In the genomic region with DNA sequence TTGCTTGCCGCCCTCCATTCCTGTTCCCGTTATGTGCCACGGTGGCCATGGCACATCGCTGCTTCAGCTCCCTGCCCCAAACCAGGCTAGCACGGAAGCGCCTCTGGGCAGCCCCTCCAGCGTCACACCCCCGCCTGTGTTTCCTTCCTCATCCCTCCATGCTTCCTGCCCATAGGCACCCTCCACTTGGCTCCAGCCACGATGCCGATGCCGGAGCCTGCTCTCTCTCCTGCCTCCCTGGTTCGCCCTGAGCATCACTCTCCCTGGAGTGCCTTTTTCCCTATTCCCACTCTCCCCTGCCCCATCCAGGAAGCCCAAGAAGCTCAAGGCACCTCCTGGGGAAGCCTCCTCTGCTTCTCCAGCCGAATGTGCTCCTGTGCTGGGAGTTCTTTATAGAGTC, we compare ENCODE assay signal across 16 cellular contexts. TPM values are rescaled to one million over a fixed set of nuclear protein-coding genes. Genes with fewer than 3 reads are reported as not detected.
A peak's percentile ranks its signal among the peaks of the same experiment; 100 is the strongest.
DNase-seq lines count a peak whose midpoint lies in the region; ATAC-seq and TF ChIP-seq lines count a peak whose summit lies in the region.
"Had no signal": no experiment of that assay in that cellular context is flagged by ENCODE, and none has a peak within 500 bp of the region (broad histone marks: within the 10 kb centered on the region; RNA-seq: fewer than 3 reads in every experiment).

No MANE protein-coding gene starts in this region.

- peaks cover 23% of the 10 kb centered on the region for H3K27me3 Mint-ChIP-seq in WTC11 (ENCODE audit: low read depth)
- peaks cover 26 to 32% of the 10 kb centered on the region in 2 donors for H3K27me3 Mint-ChIP-seq in natural killer cell treated with Interleukin-12 subunit alpha and Interleukin-12 subunit beta and Interleukin-15 and Interleukin-18, amount 100 ng/mL, for 72 hours

- no peak for TF ChIP-seq EP300 in stomach (IDR thresholded peaks at IDR 0.05)

- no peaks in the 10 kb centered on the region for H3K9me3 Mint-ChIP-seq in WTC11
- no peaks in the 10 kb centered on the region for H3K9me3 Mint-ChIP-seq in natural killer cell treated with Interleukin-12 subunit alpha and Interleukin-12 subunit beta and Interleukin-15 and Interleukin-18, amount 100 ng/mL, for 72 hours
- H3K9me3 Mint-ChIP-seq: nephron progenitor cell; T-helper 2 cell treated with Interferon-gamma antibody and Interleukin-4, amounts not matched to agents 5 μg/mL and 100 μg/mL, for 36 hours had no signal

- H3K4me1 ChIP-seq in left lung (peaks cover 0 to 48% of the 10 kb centered on the region in 2 donors), stomach (peaks cover 28 to 73% (median 51%) of the 10 kb centered on the region in 4 donors)

- no peaks in the 10 kb centered on the region for H3K36me3 ChIP-seq in left lung
- H3K36me3 ChIP-seq in stomach, result no peaks in the 10 kb centered on the region

- H3K4me3 ChIP-seq in left lung (no peak overlapping the region), stomach (no peak overlapping the region)

- CTCF ChIA-PET in WTC11 (lab: Charles Lee), result interaction anchor here (0.7 to 6.2 kb wide), 12 partner anchors 11 to 174 kb away, joined by 4 to 70 read pairs (median 8); no protein-coding TSS in a partner anchor

- H3K4me3 Mint-ChIP-seq in WTC11, result no peak overlapping the region
- no peak overlapping the region for H3K4me3 Mint-ChIP-seq in natural killer cell treated with Interleukin-12 subunit alpha and Interleukin-12 subunit beta and Interleukin-15 and Interleukin-18, amount 100 ng/mL, for 72 hours
- H3K4me3 Mint-ChIP-seq: nephron progenitor cell; T-helper 2 cell treated with Interferon-gamma antibody and Interleukin-4, amounts not matched to agents 5 μg/mL and 100 μg/mL, for 36 hours had no signal

- DNase-seq in GDM1 (lab: John Stamatoyannopoulos, UW) (peak; percentile 48), WTC11 (ENCODE audit: low spot score) (no peak), left lung (peak in 1 of 2 donors; percentile 72), stomach (no peak), dedifferentiated amniotic fluid mesenchymal stem cell (ENCODE audit: extremely low spot score) (no peak), anterior cingulate cortex (lab: John Stamatoyannopoulos, UW) (no peak)
- DNase-seq in stimulated activated naive CD4-positive, alpha-beta T cell (lab: John Stamatoyannopoulos, UW), result no peak
- DNase-seq in natural killer cell treated with Interleukin-12 subunit alpha and Interleukin-12 subunit beta and Interleukin-15 and Interleukin-18, amount 100 ng/mL, for 72 hours (ENCODE audit: low spot score), result no peak
- DNase-seq: activated CD4-positive, alpha-beta T cell treated with anti-CD3 and anti-CD28 coated beads for 4 hours; activated CD8-positive, alpha-beta memory T cell treated with anti-CD3 and anti-CD28 coated beads, Interleukin-2, amount 50 U/mL, for 48 hours; NCI-H1105 treated with DMSO at 0.1 percent for 48 hours; nephron progenitor cell; SHP77 had no signal

- WGBS in stomach, 5 donors, result 66 to 80% (median 76%) methylated on average over 13 of the region's 13 CpGs

- POLR2A ChIA-PET in WTC11 (lab: Charles Lee), result interaction anchor here (2.1 kb wide), 1 partner anchor 26 kb away, joined by 6 read pairs; no protein-coding TSS in a partner anchor

- H3K27ac Mint-ChIP-seq in WTC11, result peak overlapping the region; percentile 10; the same call in 1 of the 2 replicates
- H3K27ac Mint-ChIP-seq in natural killer cell treated with Interleukin-12 subunit alpha and Interleukin-12 subunit beta and Interleukin-15 and Interleukin-18, amount 100 ng/mL, for 72 hours, result no peak overlapping the region
- H3K27ac Mint-ChIP-seq: nephron progenitor cell; T-helper 2 cell treated with Interferon-gamma antibody and Interleukin-4, amounts not matched to agents 5 μg/mL and 100 μg/mL, for 36 hours had no signal

- TF ChIP-seq CTCF in WTC11 (IDR thresholded peaks at IDR 0.05) (no peak), left lung (IDR thresholded peaks at IDR 0.05) (no peak), stomach (IDR thresholded peaks at IDR 0.05) (no peak)

- peaks cover 64% of the 10 kb centered on the region for H3K4me1 Mint-ChIP-seq in WTC11
- H3K4me1 Mint-ChIP-seq in natural killer cell treated with Interleukin-12 subunit alpha and Interleukin-12 subunit beta and Interleukin-15 and Interleukin-18, amount 100 ng/mL, for 72 hours (ENCODE audit: low read depth in 2 of 2), result peaks cover 8 to 24% of the 10 kb centered on the region in 2 donors

- intact Hi-C loops in left lung (cut with DNase I) (no loop called here), stomach (cut with DNase I; ENCODE audit: low total_unique reads) (loop anchor here (10.0 kb wide), 1 partner anchor 50 kb away; no protein-coding TSS in a partner anchor)

- no peaks in the 10 kb centered on the region for H3K36me3 Mint-ChIP-seq in WTC11
- no peaks in the 10 kb centered on the region for H3K36me3 Mint-ChIP-seq in natural killer cell treated with Interleukin-12 subunit alpha and Interleukin-12 subunit beta and Interleukin-15 and Interleukin-18, amount 100 ng/mL, for 72 hours

- ATAC-seq in WTC11 (no peak), left lung (no peak)
- ATAC-seq in natural killer cell treated with Interleukin-12 subunit alpha and Interleukin-12 subunit beta and Interleukin-15 and Interleukin-18, amount 100 ng/mL, for 72 hours, result no peak

- TF ChIP-seq POLR2A in stomach (IDR thresholded peaks at IDR 0.05), result no peak

- H3K27me3 ChIP-seq in left lung (peaks cover 0 to 34% of the 10 kb centered on the region in 2 donors), stomach (peaks cover 0 to 26% (median 15%) of the 10 kb centered on the region in 3 donors)

- H3K27ac ChIP-seq in left lung (peak overlapping the region; percentile 26 to 60), stomach (peak overlapping the region in 4 of 5 donors; percentile 68 to 90 (median 78))
- H3K27ac ChIP-seq: HL-60, KMS-11 had no signal

- no peaks in the 10 kb centered on the region for H3K9me3 ChIP-seq in left lung
- H3K9me3 ChIP-seq in stomach, result no peaks in the 10 kb centered on the region

TF ChIP-seq in WTC11, 78 proteins besides CTCF, POLR2A, EP300 and RAD21 (continues in another document):
- TF ChIP-seq, protein P1, sequence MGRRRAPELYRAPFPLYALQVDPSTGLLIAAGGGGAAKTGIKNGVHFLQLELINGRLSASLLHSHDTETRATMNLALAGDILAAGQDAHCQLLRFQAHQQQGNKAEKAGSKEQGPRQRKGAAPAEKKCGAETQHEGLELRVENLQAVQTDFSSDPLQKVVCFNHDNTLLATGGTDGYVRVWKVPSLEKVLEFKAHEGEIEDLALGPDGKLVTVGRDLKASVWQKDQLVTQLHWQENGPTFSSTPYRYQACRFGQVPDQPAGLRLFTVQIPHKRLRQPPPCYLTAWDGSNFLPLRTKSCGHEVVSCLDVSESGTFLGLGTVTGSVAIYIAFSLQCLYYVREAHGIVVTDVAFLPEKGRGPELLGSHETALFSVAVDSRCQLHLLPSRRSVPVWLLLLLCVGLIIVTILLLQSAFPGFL (CRISPR knock-in tag; IDR thresholded peaks at IDR 0.05; ENCODE audit: borderline replicate concordance), result no peak
- TF ChIP-seq ATF3 (CRISPR knock-in tag; conservative IDR thresholded peaks at IDR 0.05) (no peak), MXD4 (CRISPR knock-in tag; IDR thresholded peaks at IDR 0.05; ENCODE audit: borderline replicate concordance) (no peak), FOXK1 (CRISPR knock-in tag; IDR thresholded peaks at IDR 0.05) (no peak)
- TF ChIP-seq, protein P2, sequence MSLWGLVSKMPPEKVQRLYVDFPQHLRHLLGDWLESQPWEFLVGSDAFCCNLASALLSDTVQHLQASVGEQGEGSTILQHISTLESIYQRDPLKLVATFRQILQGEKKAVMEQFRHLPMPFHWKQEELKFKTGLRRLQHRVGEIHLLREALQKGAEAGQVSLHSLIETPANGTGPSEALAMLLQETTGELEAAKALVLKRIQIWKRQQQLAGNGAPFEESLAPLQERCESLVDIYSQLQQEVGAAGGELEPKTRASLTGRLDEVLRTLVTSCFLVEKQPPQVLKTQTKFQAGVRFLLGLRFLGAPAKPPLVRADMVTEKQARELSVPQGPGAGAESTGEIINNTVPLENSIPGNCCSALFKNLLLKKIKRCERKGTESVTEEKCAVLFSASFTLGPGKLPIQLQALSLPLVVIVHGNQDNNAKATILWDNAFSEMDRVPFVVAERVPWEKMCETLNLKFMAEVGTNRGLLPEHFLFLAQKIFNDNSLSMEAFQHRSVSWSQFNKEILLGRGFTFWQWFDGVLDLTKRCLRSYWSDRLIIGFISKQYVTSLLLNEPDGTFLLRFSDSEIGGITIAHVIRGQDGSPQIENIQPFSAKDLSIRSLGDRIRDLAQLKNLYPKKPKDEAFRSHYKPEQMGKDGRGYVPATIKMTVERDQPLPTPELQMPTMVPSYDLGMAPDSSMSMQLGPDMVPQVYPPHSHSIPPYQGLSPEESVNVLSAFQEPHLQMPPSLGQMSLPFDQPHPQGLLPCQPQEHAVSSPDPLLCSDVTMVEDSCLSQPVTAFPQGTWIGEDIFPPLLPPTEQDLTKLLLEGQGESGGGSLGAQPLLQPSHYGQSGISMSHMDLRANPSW (CRISPR knock-in tag; conservative IDR thresholded peaks at IDR 0.05; ENCODE audit: low read depth), result no peak
- TF ChIP-seq, protein P3, sequence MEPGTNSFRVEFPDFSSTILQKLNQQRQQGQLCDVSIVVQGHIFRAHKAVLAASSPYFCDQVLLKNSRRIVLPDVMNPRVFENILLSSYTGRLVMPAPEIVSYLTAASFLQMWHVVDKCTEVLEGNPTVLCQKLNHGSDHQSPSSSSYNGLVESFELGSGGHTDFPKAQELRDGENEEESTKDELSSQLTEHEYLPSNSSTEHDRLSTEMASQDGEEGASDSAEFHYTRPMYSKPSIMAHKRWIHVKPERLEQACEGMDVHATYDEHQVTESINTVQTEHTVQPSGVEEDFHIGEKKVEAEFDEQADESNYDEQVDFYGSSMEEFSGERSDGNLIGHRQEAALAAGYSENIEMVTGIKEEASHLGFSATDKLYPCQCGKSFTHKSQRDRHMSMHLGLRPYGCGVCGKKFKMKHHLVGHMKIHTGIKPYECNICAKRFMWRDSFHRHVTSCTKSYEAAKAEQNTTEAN (CRISPR knock-in tag; IDR thresholded peaks at IDR 0.05), result no peak

RNA-seq across cellular contexts. Expression of gene ARHGAP23, which starts 3.2 kb away (rescaled TPM):
- 49.1 to 66.0 TPM (median 56.6 TPM) in 3 replicates for total RNA-seq in WTC11 (2021)
- 10 to 100 TPM; 49.1 to 51.0 TPM for total RNA-seq in left lung
- total RNA-seq in stomach, result 10 to 100 TPM; 23.9 to 55.5 (median 30.1) TPM
- polyA plus RNA-seq in stomach, result 10 to 100 TPM in 1 of 3 donors, 1 to 10 TPM in 2; 4.0 to 18.8 (median 6.6) TPM
- total RNA-seq in natural killer cell treated with Interleukin-12 subunit alpha and Interleukin-12 subunit beta and Interleukin-15 and Interleukin-18, amount 100 ng/mL, for 72 hours, result 1 to 10 TPM in 1 of 2 donors, under 1 TPM in 1; 0.55 to 2.9 TPM

Comparison
In these comparisons a context has a peak if more than half of its experiments do, and no peak if none do; other contexts are left out.
1. RNA of gene ARHGAP23, which starts 3.2 kb away (total RNA-seq): 49.1 to 66.0 TPM in WTC11, 49.1 to 51.0 TPM in left lung and 23.9 to 55.5 TPM in stomach; 0.55 to 2.9 TPM in natural killer cell treated with Interleukin-12 subunit alpha and Interleukin-12 subunit beta and Interleukin-15 and Interleukin-18, amount 100 ng/mL, for 72 hours; every median in the first group is over 4 times any median in the second.